Comparison of ENCODE assay signal across 13 cellular contexts in the genomic region with DNA sequence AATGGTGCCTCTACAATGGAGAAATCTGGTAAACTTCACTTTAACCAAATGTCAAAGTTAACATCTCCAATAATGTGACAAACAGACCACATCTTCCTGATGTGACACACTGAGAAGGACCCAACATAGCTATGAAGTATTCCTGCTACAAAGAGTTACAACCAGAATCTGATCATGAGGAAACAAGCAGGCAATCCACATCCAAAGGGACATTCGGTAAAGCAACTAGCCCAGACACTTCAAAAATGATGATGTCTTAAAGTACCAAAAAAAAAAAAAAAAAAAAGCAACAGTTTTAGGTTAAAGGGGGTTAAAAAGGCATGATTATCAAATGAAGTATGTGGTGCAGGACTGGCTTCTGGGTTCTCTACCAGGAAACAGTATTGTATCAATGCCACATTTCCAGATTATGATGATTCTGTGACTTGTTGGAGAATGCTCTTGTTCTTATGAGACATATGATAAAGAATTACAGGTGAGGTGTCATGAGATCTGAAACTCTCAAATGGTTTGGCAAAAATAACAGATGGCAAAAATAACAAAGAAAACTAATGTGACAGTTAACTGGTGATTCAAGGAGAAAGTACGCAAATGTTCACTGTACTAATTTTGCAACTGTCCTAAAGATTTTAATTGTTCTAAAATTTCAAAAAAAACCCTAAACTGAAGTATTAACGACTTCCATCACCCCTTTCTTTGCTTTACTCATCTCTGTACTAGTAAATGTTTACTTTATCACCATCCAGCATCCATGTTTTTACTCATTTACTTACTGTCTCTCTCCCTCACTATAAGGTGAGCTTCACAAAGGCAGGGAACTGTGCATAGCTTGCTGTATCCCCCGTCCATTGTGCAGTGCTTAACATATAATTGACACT. TPM values are rescaled to one million over a fixed set of nuclear protein-coding genes. Genes with fewer than 3 reads are reported as not detected.
DNase-seq lines count a peak whose midpoint lies in the region; ATAC-seq lines count a peak whose summit lies in the region.
"Had no signal": no experiment of that assay in that cellular context is flagged by ENCODE, and none has a peak within 500 bp of the region (broad histone marks: within the 10 kb centered on the region; RNA-seq: fewer than 3 reads in every experiment).

No MANE protein-coding gene starts in this region.

- ATAC-seq in stimulated activated naive CD8-positive, alpha-beta T cell treated with anti-CD3 and anti-CD28 coated beads, Interleukin-15, Interleukin-2, amounts not matched to agents 100 U/mL and 50 U/mL, for 24 hours: no peak
- ATAC-seq in HG02759 (IDR thresholded peaks at IDR 0.05; ENCODE audit: unreplicated experiment) (peak; percentile 14), HG03342 (IDR thresholded peaks at IDR 0.05; ENCODE audit: unreplicated experiment) (no peak)
- ATAC-seq in naive thymus-derived CD8-positive, alpha-beta T cell: no peak
- ATAC-seq: left cardiac atrium had no signal

- H3K36me3 Mint-ChIP-seq in stimulated activated naive CD8-positive, alpha-beta T cell treated with anti-CD3 and anti-CD28 coated beads, Interleukin-15, Interleukin-2, amounts not matched to agents 100 ng/mL and 50 ng/mL, for 24 hours (ENCODE audit: low read depth): peaks cover 49% of the 10 kb centered on the region
- H3K36me3 Mint-ChIP-seq in activated T-helper 2 cell treated with anti-CD3 and anti-CD28 coated beads, Interferon-gamma antibody, Interleukin-2, Interleukin-4, amounts not matched to agents 10 μg/mL and 5 μg/mL and 100 μg/mL, durations not matched to agents 14 hours and 24 hours and 36 hours (ENCODE audit: low read depth): peaks cover 63% of the 10 kb centered on the region
- H3K36me3 Mint-ChIP-seq in naive thymus-derived CD8-positive, alpha-beta T cell: peaks cover 0 to 5% (median 0%) of the 10 kb centered on the region in 3 donors

- intact Hi-C loops in activated T-helper 2 cell treated with anti-CD3 and anti-CD28 coated beads, Interferon-gamma antibody, Interleukin-2, Interleukin-4, amounts not matched to agents 10 μg/mL and 5 μg/mL and 100 μg/mL, durations not matched to agents 14 hours and 24 hours and 36 hours (cut with micrococcal nuclease): loop anchor here (1.0 to 2.0 kb wide), 2 partner anchors 9 to 59 kb away; no protein-coding TSS in a partner anchor

- peaks cover 10% of the 10 kb centered on the region for H3K27me3 Mint-ChIP-seq in stimulated activated naive CD8-positive, alpha-beta T cell treated with anti-CD3 and anti-CD28 coated beads, Interleukin-15, Interleukin-2, amounts not matched to agents 100 ng/mL and 50 ng/mL, for 24 hours
- no peaks in the 10 kb centered on the region for H3K27me3 Mint-ChIP-seq in activated T-helper 2 cell treated with anti-CD3 and anti-CD28 coated beads, Interferon-gamma antibody, Interleukin-2, Interleukin-4, amounts not matched to agents 10 μg/mL and 5 μg/mL and 100 μg/mL, durations not matched to agents 14 hours and 24 hours and 36 hours (ENCODE audit: low read depth)
- H3K27me3 Mint-ChIP-seq in naive thymus-derived CD8-positive, alpha-beta T cell: peaks cover 0 to 9% (median 0%) of the 10 kb centered on the region in 5 donors

- H3K9me3 Mint-ChIP-seq in stimulated activated naive CD8-positive, alpha-beta T cell treated with anti-CD3 and anti-CD28 coated beads, Interleukin-15, Interleukin-2, amounts not matched to agents 100 ng/mL and 50 ng/mL, for 24 hours: peaks cover 9% of the 10 kb centered on the region
- H3K9me3 Mint-ChIP-seq in activated T-helper 2 cell treated with anti-CD3 and anti-CD28 coated beads, Interferon-gamma antibody, Interleukin-2, Interleukin-4, amounts not matched to agents 10 μg/mL and 5 μg/mL and 100 μg/mL, durations not matched to agents 14 hours and 24 hours and 36 hours: peaks cover 20% of the 10 kb centered on the region
- peaks cover 0 to 7% (median 2%) of the 10 kb centered on the region in 9 donors for H3K9me3 Mint-ChIP-seq in naive thymus-derived CD8-positive, alpha-beta T cell

- POLR2A ChIA-PET in naive thymus-derived CD8-positive, alpha-beta T cell (lab: Charles Lee): no interaction called here

- no peak for DNase-seq in stimulated activated naive CD8-positive, alpha-beta T cell treated with anti-CD3 and anti-CD28 coated beads, Interleukin-15, Interleukin-2, amounts not matched to agents 100 U/mL and 50 U/mL, for 24 hours
- no peak for DNase-seq in activated T-helper 2 cell treated with anti-CD3 and anti-CD28 coated beads, Interferon-gamma antibody, Interleukin-2, Interleukin-4, amounts not matched to agents 10 μg/mL and 5 μg/mL and 100 μg/mL, durations not matched to agents 14 hours and 24 hours and 36 hours (ENCODE audit: low spot score)
- DNase-seq in naive thymus-derived CD8-positive, alpha-beta T cell: no peak
- DNase-seq in EL (no peak), NCI-H345 (lab: John Stamatoyannopoulos, UW) (no peak)
- DNase-seq: adrenal gland; hippocampal formation; left cardiac atrium; NCI-H1930; stimulated activated CD4-positive, alpha-beta T cell treated with anti-CD3 and anti-CD28 coated beads, Interleukin-2, amount 100 ng/mL, for 24 hours had no signal

- peak overlapping the region; percentile 91 for H3K4me3 Mint-ChIP-seq in stimulated activated naive CD8-positive, alpha-beta T cell treated with anti-CD3 and anti-CD28 coated beads, Interleukin-15, Interleukin-2, amounts not matched to agents 100 ng/mL and 50 ng/mL, for 24 hours
- H3K4me3 Mint-ChIP-seq in activated T-helper 2 cell treated with anti-CD3 and anti-CD28 coated beads, Interferon-gamma antibody, Interleukin-2, Interleukin-4, amounts not matched to agents 10 μg/mL and 5 μg/mL and 100 μg/mL, durations not matched to agents 14 hours and 24 hours and 36 hours (ENCODE audit: low read depth): peak overlapping the region; percentile 97
- peak overlapping the region in 3 of 10 donors; percentile 92 to 93 (median 92) for H3K4me3 Mint-ChIP-seq in naive thymus-derived CD8-positive, alpha-beta T cell

- peak overlapping the region; percentile 4 for H3K27ac Mint-ChIP-seq in stimulated activated naive CD8-positive, alpha-beta T cell treated with anti-CD3 and anti-CD28 coated beads, Interleukin-15, Interleukin-2, amounts not matched to agents 100 ng/mL and 50 ng/mL, for 24 hours
- peak overlapping the region; percentile 76 for H3K27ac Mint-ChIP-seq in activated T-helper 2 cell treated with anti-CD3 and anti-CD28 coated beads, Interferon-gamma antibody, Interleukin-2, Interleukin-4, amounts not matched to agents 10 μg/mL and 5 μg/mL and 100 μg/mL, durations not matched to agents 14 hours and 24 hours and 36 hours
- peak overlapping the region in 3 of 10 donors; percentile 26 to 77 (median 72) for H3K27ac Mint-ChIP-seq in naive thymus-derived CD8-positive, alpha-beta T cell

- peaks cover 77% of the 10 kb centered on the region for H3K4me1 Mint-ChIP-seq in stimulated activated naive CD8-positive, alpha-beta T cell treated with anti-CD3 and anti-CD28 coated beads, Interleukin-15, Interleukin-2, amounts not matched to agents 100 ng/mL and 50 ng/mL, for 24 hours (ENCODE audit: low read depth)
- peaks cover 62% of the 10 kb centered on the region for H3K4me1 Mint-ChIP-seq in activated T-helper 2 cell treated with anti-CD3 and anti-CD28 coated beads, Interferon-gamma antibody, Interleukin-2, Interleukin-4, amounts not matched to agents 10 μg/mL and 5 μg/mL and 100 μg/mL, durations not matched to agents 14 hours and 24 hours and 36 hours (ENCODE audit: low read depth)
- H3K4me1 Mint-ChIP-seq in naive thymus-derived CD8-positive, alpha-beta T cell: peaks cover 12 to 50% (median 30%) of the 10 kb centered on the region in 4 donors

RNA-seq across cellular contexts. Expression of gene CD58, which starts 2.8 kb away (rescaled TPM):
- 40.6 and 40.9 TPM in 2 replicates for total RNA-seq in activated T-helper 2 cell treated with anti-CD3 and anti-CD28 coated beads, Interferon-gamma antibody, Interleukin-2, Interleukin-4, amounts not matched to agents 10 μg/mL and 5 μg/mL and 100 μg/mL, durations not matched to agents 14 hours and 24 hours and 36 hours
- total RNA-seq in naive thymus-derived CD8-positive, alpha-beta T cell: 1 to 10 TPM; 4.8 to 9.7 TPM
- polyA plus RNA-seq in naive thymus-derived CD8-positive, alpha-beta T cell: 10 to 100 TPM in 1 of 3 donors, 1 to 10 TPM in 2; 1.7 to 16.0 (median 2.5) TPM
